ENCODE assay signal across 24 cellular contexts in the genomic region with DNA sequence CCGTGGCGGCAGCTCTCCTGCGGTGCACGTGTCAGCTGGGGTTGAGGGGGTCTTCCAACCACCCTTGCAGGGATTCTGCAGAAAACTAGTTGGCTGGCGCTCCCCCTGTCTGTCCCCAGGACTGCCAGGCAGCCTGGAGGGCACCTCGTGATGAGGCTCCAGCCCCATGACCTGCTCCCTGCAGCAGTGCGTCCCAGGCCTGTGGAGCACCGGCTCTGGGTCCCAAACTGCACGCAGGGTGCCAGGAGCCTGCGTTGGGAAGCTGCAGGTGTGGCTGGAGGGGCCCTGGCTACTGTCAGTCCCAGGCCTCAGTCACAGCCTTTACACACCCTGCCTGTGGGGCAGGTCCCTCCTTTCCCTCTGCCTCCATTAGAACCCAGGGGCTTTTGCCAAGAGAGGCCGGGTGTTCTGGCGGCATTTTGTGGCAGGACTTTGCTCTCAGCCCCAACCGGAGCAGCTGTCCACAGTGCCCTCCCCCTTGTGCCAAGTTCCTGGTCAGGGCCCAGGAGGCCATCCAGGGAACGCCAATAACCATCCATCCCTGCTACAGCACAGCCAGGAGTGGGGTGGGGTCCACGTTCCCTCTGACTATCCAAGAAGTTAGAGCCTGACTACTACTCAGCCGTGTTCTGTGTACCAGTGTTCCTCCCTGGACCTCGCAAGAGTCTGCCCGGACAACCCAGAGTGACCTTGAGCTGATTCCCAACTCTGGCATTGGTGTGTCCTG. TPM values are rescaled to one million over a fixed set of nuclear protein-coding genes. Genes with fewer than 3 reads are reported as not detected.
DNase-seq lines count a peak whose midpoint lies in the region; ATAC-seq and TF ChIP-seq lines count a peak whose summit lies in the region.
"Had no signal": no experiment of that assay in that cellular context is flagged by ENCODE, and none has a peak within 500 bp of the region (broad histone marks: within the 10 kb centered on the region; RNA-seq: fewer than 3 reads in every experiment).

No MANE protein-coding gene starts in this region.

- CTCF ChIA-PET in Panc1 (lab: Charles Lee): interaction anchor here (0.5 kb wide), 1 partner anchor 1127 kb away, joined by 4 read pairs; no protein-coding TSS in a partner anchor

- no peak overlapping the region for H3K27ac Mint-ChIP-seq in stimulated activated naive CD8-positive, alpha-beta T cell treated with anti-CD3 and anti-CD28 coated beads, Interleukin-15, amount 100 ng/mL, for 72 hours
- H3K27ac Mint-ChIP-seq: activated CD4-positive, alpha-beta memory T cell treated with anti-CD3 and anti-CD28 coated beads, Interleukin-2, amount 10 ng/mL, durations not matched to agents 7 days and 5 days; natural killer cell treated with Interleukin-12 subunit alpha and Interleukin-12 subunit beta and Interleukin-15 and Interleukin-18, amount 100 ng/mL, for 72 hours had no signal

- intact Hi-C loops in Panc1 (cut with micrococcal nuclease; ENCODE audit: unreplicated experiment): no loop called here
- intact Hi-C loops in psoas muscle (cut with DNase I): no loop called here

- H3K27ac ChIP-seq in Panc1 (ENCODE audit: low read length) (no peak overlapping the region), hepatocyte (no peak overlapping the region), psoas muscle (no peak overlapping the region)
- H3K27ac ChIP-seq: ascending aorta had no signal

- in situ Hi-C loops in Panc1 (cut with HindIII; ENCODE audit: low pct_unique_long_range_greater_than_20kb, low sequenced_read_pairs): no loop called here

- H3K4me1 Mint-ChIP-seq in stimulated activated naive CD8-positive, alpha-beta T cell treated with anti-CD3 and anti-CD28 coated beads, Interleukin-15, amount 100 ng/mL, for 72 hours: peaks cover 30% of the 10 kb centered on the region

- peaks cover 41% of the 10 kb centered on the region for H3K27me3 Mint-ChIP-seq in stimulated activated naive CD8-positive, alpha-beta T cell treated with anti-CD3 and anti-CD28 coated beads, Interleukin-15, amount 100 ng/mL, for 72 hours

- TF ChIP-seq CTCF in Panc1 (IDR thresholded peaks at IDR 0.05) (no peak), hepatocyte (IDR thresholded peaks at IDR 0.05; ENCODE audit: poor library complexity) (no peak), psoas muscle (IDR thresholded peaks at IDR 0.05) (no peak)

- H3K27me3 ChIP-seq in Panc1 (ENCODE audit: control insufficient read depth, insufficient read depth, low read length): peaks cover 9% of the 10 kb centered on the region
- H3K27me3 ChIP-seq in hepatocyte: peaks cover 29% of the 10 kb centered on the region
- H3K27me3 ChIP-seq in psoas muscle (ENCODE audit: insufficient read depth in 3 of 3, low read length in 2 of 3): peaks cover 0 to 38% (median 13%) of the 10 kb centered on the region in 3 donors

- TF ChIP-seq POLR2A in erythroblast (IDR thresholded peaks at IDR 0.05; ENCODE audit: low read length): no peak

- H2AFZ ChIP-seq in hepatocyte: no peak overlapping the region

- DNase-seq in D341Med (ENCODE audit: low spot score) (peak; percentile 40), Panc1 (ENCODE audit: low read depth, low spot score) (no peak), hepatocyte (ENCODE audit: low spot score) (peak; percentile 3), psoas muscle (no peak), erythroblast (lab: John Stamatoyannopoulos, UW) (no peak), NCI-H1694 treated with DMSO at 0.1 percent for 48 hours (lab: John Stamatoyannopoulos, UW) (no peak)
- DNase-seq in stimulated activated naive CD8-positive, alpha-beta T cell treated with anti-CD3 and anti-CD28 coated beads, Interleukin-15, amount 100 ng/mL, for 72 hours: no peak
- DNase-seq: activated CD4-positive, alpha-beta memory T cell treated with anti-CD3 and anti-CD28 coated beads, Interleukin-2, amount 10 ng/mL, durations not matched to agents 7 days and 5 days; activated naive CD4-positive, alpha-beta T cell treated with anti-CD3 and anti-CD28 coated beads, Interleukin-2, amount 50 U/mL, for 16 hours; activated T-cell treated with anti-CD3 and anti-CD28 coated beads, Interleukin-2, amount 50 U/mL, for 1 hour; cerebellar nuclear complex; effector CD8-positive, alpha-beta T cell; GOT3; head of caudate nucleus; immature natural killer cell; NCI-H1417; NCI-H2171 treated with DMSO at 0.1 percent for 48 hours; NCI-H748 treated with DMSO at 0.1 percent for 48 hours; SHP77 treated with DMSO at 0.1 percent for 48 hours; stimulated activated CD4-positive, alpha-beta T cell treated with anti-CD3 and anti-CD28 coated beads, Interleukin-4, amount 100 ng/mL, for 4 hours; T-helper 2 cell had no signal

- peaks cover 17% of the 10 kb centered on the region for H3K4me1 ChIP-seq in Panc1 (ENCODE audit: control insufficient read depth, insufficient read depth, low read length)
- peaks cover 9% of the 10 kb centered on the region for H3K4me1 ChIP-seq in hepatocyte (ENCODE audit: insufficient read depth)
- H3K4me1 ChIP-seq in psoas muscle: peaks cover 30% of the 10 kb centered on the region

- H3K36me3 ChIP-seq in Panc1 (ENCODE audit: control insufficient read depth, insufficient read depth, low read length) (no peaks in the 10 kb centered on the region), hepatocyte (replicated peaks; ENCODE audit: insufficient read depth, low read depth) (no peaks in the 10 kb centered on the region), psoas muscle (ENCODE audit: insufficient read depth in 1 of 2, low read depth in 1 of 2) (peaks cover 0 to 44% of the 10 kb centered on the region in 2 donors)

- POLR2A ChIA-PET in Panc1 (lab: Charles Lee): no interaction called here

- no peak overlapping the region for H3K4me2 ChIP-seq in hepatocyte
- H3K4me2 ChIP-seq: smooth muscle cell had no signal

- H3K4me3 Mint-ChIP-seq in stimulated activated naive CD8-positive, alpha-beta T cell treated with anti-CD3 and anti-CD28 coated beads, Interleukin-15, amount 100 ng/mL, for 72 hours: no peak overlapping the region
- H3K4me3 Mint-ChIP-seq: activated CD4-positive, alpha-beta memory T cell treated with anti-CD3 and anti-CD28 coated beads, Interleukin-2, amount 10 ng/mL, durations not matched to agents 7 days and 5 days; natural killer cell treated with Interleukin-12 subunit alpha and Interleukin-12 subunit beta and Interleukin-15 and Interleukin-18, amount 100 ng/mL, for 72 hours had no signal

- H3K9me2 ChIP-seq in hepatocyte (replicated peaks; ENCODE audit: insufficient read depth): no peaks in the 10 kb centered on the region

- peak; percentile 2; the same call in 1 of the 2 replicates for ATAC-seq in Panc1
- ATAC-seq in psoas muscle: peak; percentile 39 to 60 (median 52)
- no peak for ATAC-seq in stimulated activated naive CD8-positive, alpha-beta T cell treated with anti-CD3 and anti-CD28 coated beads, Interleukin-15, amount 100 ng/mL, for 72 hours
- ATAC-seq: natural killer cell treated with Interleukin-12 subunit alpha and Interleukin-12 subunit beta and Interleukin-15 and Interleukin-18, amount 100 ng/mL, for 72 hours had no signal

- no peaks in the 10 kb centered on the region for H3K9me3 Mint-ChIP-seq in stimulated activated naive CD8-positive, alpha-beta T cell treated with anti-CD3 and anti-CD28 coated beads, Interleukin-15, amount 100 ng/mL, for 72 hours
- H3K9me3 Mint-ChIP-seq: activated CD4-positive, alpha-beta memory T cell treated with anti-CD3 and anti-CD28 coated beads, Interleukin-2, amount 10 ng/mL, durations not matched to agents 7 days and 5 days; natural killer cell treated with Interleukin-12 subunit alpha and Interleukin-12 subunit beta and Interleukin-15 and Interleukin-18, amount 100 ng/mL, for 72 hours had no signal

- no peaks in the 10 kb centered on the region for H4K20me1 ChIP-seq in hepatocyte (ENCODE audit: insufficient read depth, poor library complexity, severe bottlenecking)

- H3K79me2 ChIP-seq in hepatocyte: no peaks in the 10 kb centered on the region

- WGBS in hepatocyte (ENCODE audit: low lambda C conversion rate, missing lambda C conversion rate): 92% methylated on average over 18 of the region's 18 CpGs
- 25 to 48% (median 34%) methylated on average over 18 of the region's 18 CpGs for WGBS in psoas muscle, 3 donors

- no peaks in the 10 kb centered on the region for H3K9me3 ChIP-seq in Panc1 (ENCODE audit: control insufficient read depth, insufficient read depth, low read depth, low read length)
- H3K9me3 ChIP-seq in hepatocyte (ENCODE audit: low read depth): no peaks in the 10 kb centered on the region
- no peaks in the 10 kb centered on the region for H3K9me3 ChIP-seq in psoas muscle
- H3K9me3 ChIP-seq: ascending aorta had no signal

- H3K4me3 ChIP-seq in Panc1 (ENCODE audit: low read depth in 2 of 2, low read length in 2 of 2) (no peak overlapping the region), hepatocyte (no peak overlapping the region), psoas muscle (no peak overlapping the region)
- H3K4me3 ChIP-seq: ascending aorta, smooth muscle cell had no signal

- no TSS peak for BruUV-seq in Panc1 (replicated peaks; lab: Mats Ljungman, UMichigan)

RNA-seq across cellular contexts. Expression of a gene that starts 9.2 kb away (rescaled TPM):
- total RNA-seq in Panc1 (2021; ENCODE audit: unreplicated experiment): 43.7 TPM
- 39.1 TPM for polyA plus RNA-seq in Panc1 (2012; ENCODE audit: insufficient read length)
- 16.9 and 27.8 TPM in 2 replicates for total RNA-seq in hepatocyte
- 30.8 and 38.3 TPM in 2 replicates for polyA plus RNA-seq in hepatocyte
- 10 to 100 TPM; 32.0 to 36.9 (median 33.6) TPM for total RNA-seq in psoas muscle
- polyA plus RNA-seq in psoas muscle: 10 to 100 TPM; 38.3 to 53.2 (median 45.6) TPM

RNA-seq across cellular contexts. Expression of a gene that starts 34.2 kb away (rescaled TPM):
- total RNA-seq in Panc1 (2021; ENCODE audit: unreplicated experiment) (125 TPM), hepatocyte (15.8 and 27.1 TPM in 2 replicates), psoas muscle (10 to 100 TPM in 2 of 4 donors, 1 to 10 TPM in 2; 4.7 to 28.9 (median 10.0) TPM)
- 117 TPM for polyA plus RNA-seq in Panc1 (2012; ENCODE audit: insufficient read length)
- polyA plus RNA-seq in hepatocyte (49.7 and 60.0 TPM in 2 replicates), psoas muscle (10 to 100 TPM in 1 of 3 donors, 1 to 10 TPM in 2; 3.9 to 13.5 (median 6.5) TPM)

Comparison
In these comparisons a context has a peak if more than half of its experiments do, and no peak if none do; other contexts are left out.
1. DNase-seq: peak in D341Med (single experiment) and hepatocyte (single experiment); none in Panc1 (single experiment), psoas muscle (0 of 2), erythroblast (0 of 2), NCI-H1694 treated with DMSO at 0.1 percent for 48 hours (single experiment) and stimulated activated naive CD8-positive, alpha-beta T cell treated with anti-CD3 and anti-CD28 coated beads, Interleukin-15, amount 100 ng/mL, for 72 hours (0 of 2).